In genomic region chr12:86234309-86234708, GRCh38 we compare ENCODE assay signal across 20 cellular contexts. TPM values are rescaled to one million over a fixed set of nuclear protein-coding genes. Genes with fewer than 3 reads are reported as not detected.
A peak's percentile ranks its signal among the peaks of the same experiment; 100 is the strongest.
DNase-seq lines count a peak whose midpoint lies in the region; ATAC-seq and TF ChIP-seq lines count a peak whose summit lies in the region.
"Had no signal": no experiment of that assay in that cellular context is flagged by ENCODE, and none has a peak within 500 bp of the region (broad histone marks: within the 10 kb centered on the region; RNA-seq: fewer than 3 reads in every experiment).

No MANE protein-coding gene starts in this region.

- peaks cover 51% of the 10 kb centered on the region for H3K4me1 Mint-ChIP-seq in brain
- H3K4me1 Mint-ChIP-seq: IgD-negative memory B cell had no signal

- no peaks in the 10 kb centered on the region for H3K9me3 Mint-ChIP-seq in brain
- H3K9me3 Mint-ChIP-seq: HFFc6, IgD-negative memory B cell had no signal

- H2AK5ac ChIP-seq in mesenchymal stem cell (ENCODE audit: low read length, severe bottlenecking), result no peak overlapping the region

- no peak overlapping the region for H3K14ac ChIP-seq in mesenchymal stem cell (ENCODE audit: low read length in 2 of 2)

- H3K9ac ChIP-seq in MM.1S (ENCODE audit: low read length) (no peak overlapping the region), mesenchymal stem cell (ENCODE audit: low read length) (no peak overlapping the region)
- H3K9ac ChIP-seq: BLaER1 had no signal

- H2BK12ac ChIP-seq in mesenchymal stem cell (ENCODE audit: low read length in 2 of 2), result no peak overlapping the region

- H2BK120ac ChIP-seq in mesenchymal stem cell (ENCODE audit: low read depth, low read length), result no peak overlapping the region

- no peaks in the 10 kb centered on the region for H3K36me3 ChIP-seq in MM.1S (replicated peaks; ENCODE audit: insufficient read depth, low read length)
- H3K36me3 ChIP-seq in mesenchymal stem cell (ENCODE audit: control insufficient read depth in 1 of 2, insufficient read depth in 2 of 2, low read depth in 1 of 2, low read length in 2 of 2), result no peaks in the 10 kb centered on the region
- no peaks in the 10 kb centered on the region for H3K36me3 ChIP-seq in right atrium auricular region
- H3K36me3 ChIP-seq: BLaER1, SJSA1 had no signal

- ATAC-seq in right cardiac atrium (no peak), HG02852 (IDR thresholded peaks at IDR 0.05; ENCODE audit: unreplicated experiment) (no peak)
- ATAC-seq: CD8-positive, alpha-beta T cell; PC-3 had no signal

- H4K20me1 ChIP-seq in MM.1S (ENCODE audit: insufficient read depth, low read length), result no peaks in the 10 kb centered on the region
- H4K20me1 ChIP-seq: BLaER1 had no signal

- H3K4me3 ChIP-seq in MM.1S (ENCODE audit: low read length) (no peak overlapping the region), mesenchymal stem cell (ENCODE audit: insufficient read depth in 1 of 2, low read depth in 1 of 2, low read length in 2 of 2) (no peak overlapping the region), right cardiac atrium (ENCODE audit: low read length) (no peak overlapping the region), right atrium auricular region (no peak overlapping the region)
- H3K4me3 ChIP-seq: BLaER1, SJSA1 had no signal

- H3K4me2 ChIP-seq in MM.1S (ENCODE audit: low read depth, low read length), result no peak overlapping the region
- H3K4me2 ChIP-seq in mesenchymal stem cell (ENCODE audit: low read length, poor library complexity, severe bottlenecking), result no peak overlapping the region
- H3K4me2 ChIP-seq: BLaER1 had no signal

- no peak overlapping the region for H4K8ac ChIP-seq in mesenchymal stem cell (ENCODE audit: low read length)

- H3K18ac ChIP-seq in mesenchymal stem cell (ENCODE audit: low read depth in 1 of 2, low read length in 2 of 2), result no peak overlapping the region

- H3K9me3 ChIP-seq in MM.1S (replicated peaks; ENCODE audit: insufficient read depth, low read length) (no peaks in the 10 kb centered on the region), mesenchymal stem cell (ENCODE audit: control insufficient read depth, low read length) (no peaks in the 10 kb centered on the region), right cardiac atrium (ENCODE audit: control insufficient read depth, low read length) (no peaks in the 10 kb centered on the region), right atrium auricular region (no peaks in the 10 kb centered on the region)
- H3K9me3 ChIP-seq: BLaER1, SJSA1 had no signal

- H2BK15ac ChIP-seq in mesenchymal stem cell (ENCODE audit: low read depth, poor library complexity, severe bottlenecking), result no peak overlapping the region

- no peak overlapping the region for H2BK5ac ChIP-seq in mesenchymal stem cell (ENCODE audit: low read depth, low read length, poor library complexity, severe bottlenecking)

- H3K4ac ChIP-seq in mesenchymal stem cell (ENCODE audit: low read depth in 1 of 2, low read length in 2 of 2), result no peak overlapping the region

- no peak overlapping the region for H3K27ac ChIP-seq in MM.1S (ENCODE audit: low read length)
- no peak overlapping the region for H3K27ac ChIP-seq in mesenchymal stem cell (ENCODE audit: low read length, poor library complexity, severe bottlenecking)
- H3K27ac ChIP-seq in right cardiac atrium (ENCODE audit: low read length), result no peak overlapping the region
- no peak overlapping the region for H3K27ac ChIP-seq in right atrium auricular region
- H3K27ac ChIP-seq: 22Rv1, BLaER1, SJSA1 had no signal

- no peaks in the 10 kb centered on the region for H3K79me1 ChIP-seq in mesenchymal stem cell (replicated peaks; ENCODE audit: low read length, poor library complexity, severe bottlenecking)

- no peak overlapping the region for H4K91ac ChIP-seq in mesenchymal stem cell (ENCODE audit: low read length)

- H3K27me3 Mint-ChIP-seq in brain, result no peaks in the 10 kb centered on the region
- H3K27me3 Mint-ChIP-seq: IgD-negative memory B cell had no signal

- peak overlapping the region in 3 of 5 experiments; percentile 7 to 88 (median 60) for H3K27ac Mint-ChIP-seq in brain
- H3K27ac Mint-ChIP-seq: CD8-positive, alpha-beta T cell; HFFc6; IgD-negative memory B cell had no signal

- no peak overlapping the region for H3K23ac ChIP-seq in mesenchymal stem cell (ENCODE audit: low read length in 2 of 2)

- H3K4me3 Mint-ChIP-seq in brain, result peak overlapping the region in 2 of 5 experiments; percentile 17 to 66
- H3K4me3 Mint-ChIP-seq: CD8-positive, alpha-beta T cell; HFFc6; IgD-negative memory B cell had no signal

- no peaks in the 10 kb centered on the region for H3F3A ChIP-seq in MM.1S (ENCODE audit: insufficient read depth, low read length)

- H3K79me2 ChIP-seq in MM.1S (ENCODE audit: low read length), result no peaks in the 10 kb centered on the region

- WGBS in mesenchymal stem cell, result 43% methylated on average over 2 of the region's 2 CpGs
- 90% methylated on average over 2 of the region's 2 CpGs for WGBS in right cardiac atrium

- intact Hi-C loops in right cardiac atrium (cut with DNase I), result no loop called here

- H3K27me3 ChIP-seq in MM.1S (replicated peaks; ENCODE audit: insufficient read depth, low read length) (no peaks in the 10 kb centered on the region), mesenchymal stem cell (ENCODE audit: control insufficient read depth in 1 of 2, insufficient read depth in 1 of 2, low read length in 2 of 2) (no peaks in the 10 kb centered on the region), right cardiac atrium (ENCODE audit: control insufficient read depth, insufficient read depth) (no peaks in the 10 kb centered on the region), right atrium auricular region (no peaks in the 10 kb centered on the region)
- H3K27me3 ChIP-seq: BLaER1, SJSA1 had no signal

- no peaks in the 10 kb centered on the region for H3K4me1 ChIP-seq in MM.1S (ENCODE audit: low read length)
- peaks cover 3% of the 10 kb centered on the region for H3K4me1 ChIP-seq in mesenchymal stem cell (ENCODE audit: control insufficient read depth, insufficient read depth, low read depth, low read length)
- no peaks in the 10 kb centered on the region for H3K4me1 ChIP-seq in right cardiac atrium (ENCODE audit: control insufficient read depth, insufficient read depth, low read length)
- H3K4me1 ChIP-seq in right atrium auricular region, result no peaks in the 10 kb centered on the region
- H3K4me1 ChIP-seq: BLaER1, SJSA1 had no signal

- no peaks in the 10 kb centered on the region for H3K9me2 ChIP-seq in MM.1S (replicated peaks; ENCODE audit: insufficient read depth, low read length)

- no peak for TF ChIP-seq CTCF in MM.1S (IDR thresholded peaks at IDR 0.05; ENCODE audit: low read length)
- no peak for TF ChIP-seq CTCF in brain (conservative IDR thresholded peaks at IDR 0.05)
- no peak for TF ChIP-seq CTCF in right atrium auricular region (IDR thresholded peaks at IDR 0.05)

- H3K36me3 Mint-ChIP-seq in brain, result no peaks in the 10 kb centered on the region
- H3K36me3 Mint-ChIP-seq: CD8-positive, alpha-beta T cell; IgD-negative memory B cell had no signal

- H2AFZ ChIP-seq in MM.1S (ENCODE audit: low read length), result no peak overlapping the region
- H2AFZ ChIP-seq in mesenchymal stem cell (ENCODE audit: low read depth, low read length), result no peak overlapping the region

- DNase-seq in DMS53 (lab: John Stamatoyannopoulos, UW), result peak; percentile 13
- no peak for DNase-seq in DMS53 treated with DMSO at 0.1 percent for 48 hours (lab: John Stamatoyannopoulos, UW; ENCODE audit: unreplicated experiment)
- DNase-seq in MM.1S, result peak; percentile 43
- DNase-seq in mesenchymal stem cell, result peak; percentile 26
- no peak for DNase-seq in right cardiac atrium
- DNase-seq in right atrium auricular region (ENCODE audit: low spot score), result no peak
- DNase-seq: CD8-positive, alpha-beta T cell; DMS79 treated with DMSO at 0.1 percent for 48 hours; HFFc6; NCI-H2029; NCI-H774; PC-3; SW 1271 had no signal

RNA-seq across cellular contexts. Expression of gene MGAT4C, which starts 21.9 kb away (rescaled TPM):
- polyA plus RNA-seq in brain (ENCODE audit: insufficient read depth, low read depth, low replicate concordance) (0.83 TPM), right cardiac atrium (1.2 TPM)
- polyA plus RNA-seq in mesenchymal stem cell (2013, experiment 1 of 2), result 0.84 TPM
- 1.1 TPM for polyA plus RNA-seq in mesenchymal stem cell (2013, experiment 2 of 2)
- total RNA-seq in right cardiac atrium (1 to 10 TPM; 3.0 to 6.6 (median 3.7) TPM), right atrium auricular region (1 to 10 TPM; 2.1 to 3.2 TPM)
- total RNA-seq: CD8-positive, alpha-beta T cell; HFFc6; HT-29; PC-3; SJSA1 had no signal
- polyA plus RNA-seq: IgD-negative memory B cell had no signal

Comparison
In these comparisons a context has a peak if more than half of its experiments do, and no peak if none do; other contexts are left out.
1. DNase-seq: peak in DMS53 (single experiment), MM.1S (single experiment) and mesenchymal stem cell (single experiment); none in DMS53 treated with DMSO at 0.1 percent for 48 hours (single experiment), right cardiac atrium (0 of 3) and right atrium auricular region (single experiment).